Comparison of ENCODE assay signal across 15 cellular contexts in the genomic region with DNA sequence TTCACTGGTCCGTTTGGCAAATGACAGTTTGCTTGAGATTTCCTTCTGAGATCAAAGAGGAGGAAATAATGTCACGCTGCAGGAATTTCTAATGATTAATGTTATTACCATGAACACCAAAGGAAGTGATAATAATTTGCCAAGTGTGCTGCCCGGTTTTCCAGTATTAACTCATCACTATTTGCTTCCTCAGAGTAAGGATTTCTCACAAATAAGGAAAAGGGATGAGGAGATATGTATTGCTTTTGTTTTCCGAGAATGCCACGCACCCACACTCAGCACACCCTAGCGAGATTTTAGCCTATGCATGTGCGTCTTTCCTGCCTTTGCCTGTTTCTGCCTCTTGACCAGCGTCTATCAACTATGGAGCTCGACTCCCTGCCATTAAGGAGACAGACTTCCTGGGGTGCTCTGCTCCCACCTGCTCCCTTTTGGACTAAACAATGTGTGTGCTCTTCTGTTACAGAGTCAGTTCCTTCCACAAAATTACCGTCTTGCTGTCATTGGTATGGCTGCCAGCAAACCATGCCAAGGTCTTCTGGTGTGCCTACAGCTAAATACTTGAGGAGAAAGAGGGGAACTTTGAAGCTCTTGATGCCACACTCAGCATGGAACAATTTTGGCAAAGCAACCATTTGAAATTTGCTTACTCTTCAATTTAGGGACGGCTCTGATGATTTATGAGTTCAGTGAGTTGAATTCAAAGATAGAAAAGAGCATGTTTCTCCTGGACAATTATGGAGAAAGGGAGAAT.
DNase-seq lines count a peak whose midpoint lies in the region; ATAC-seq, FAIRE-seq and TF ChIP-seq lines count a peak whose summit lies in the region.
"Had no signal": no experiment of that assay in that cellular context is flagged by ENCODE, and none has a peak within 500 bp of the region (broad histone marks: within the 10 kb centered on the region; RNA-seq: fewer than 3 reads in every experiment).

No MANE protein-coding gene starts in this region.

- H3K9me2 ChIP-seq in GM23338 (ENCODE audit: insufficient read depth), result no peaks in the 10 kb centered on the region; the same call in 1 of the 2 replicates

- peaks cover 8% of the 10 kb centered on the region; the same call in 1 of the 2 replicates for H3K4me1 ChIP-seq in GM23338 (ENCODE audit: insufficient read depth)
- H3K4me1 ChIP-seq: colonic mucosa had no signal

- H3K4me2 ChIP-seq in GM23338, result no peak overlapping the region

- no peaks in the 10 kb centered on the region; the same call in 2 of the 3 replicates for H3K9me3 Mint-ChIP-seq in GM23338

- H3K4me3 Mint-ChIP-seq in GM23338, result no peak overlapping the region

- H3K27ac Mint-ChIP-seq in GM23338, result no peak overlapping the region

- ATAC-seq in GM23338, result no peak
- ATAC-seq in HG03378 (IDR thresholded peaks at IDR 0.05; ENCODE audit: unreplicated experiment), result no peak
- ATAC-seq: heart left ventricle had no signal

- no peaks in the 10 kb centered on the region for H3K27me3 ChIP-seq in GM23338 (ENCODE audit: insufficient read depth)
- H3K27me3 ChIP-seq: colonic mucosa, ovary had no signal

- H2AFZ ChIP-seq in GM23338, result peak overlapping the region; percentile 83; the same call in 1 of the 2 replicates

- H3F3A ChIP-seq in GM23338 (replicated peaks; ENCODE audit: low read depth), result no peaks in the 10 kb centered on the region

- DNase-seq in GM23338 (ENCODE audit: low spot score) (no peak), fibroblast of villous mesenchyme (ENCODE audit: low read depth) (peak; percentile 15), urothelium cell line (ENCODE audit: low spot score) (peak; percentile 12), amygdala (lab: John Stamatoyannopoulos, UW) (no peak), GM12891 (ENCODE audit: insufficient read length, low spot score) (no peak)
- DNase-seq: activated gamma-delta T cell; colonic mucosa; DMS79; heart left ventricle; NCI-H1092; NCI-H748 treated with DMSO at 0.1 percent for 48 hours; ovary; stimulated activated CD4-positive, alpha-beta T cell treated with anti-CD3 and anti-CD28 coated beads, Interleukin-4, amount 100 ng/mL, for 24 hours had no signal

- FAIRE-seq in urothelium cell line (lab: Jason Lieb, UNC), result no peak
- FAIRE-seq in GM12891 (lab: Jason Lieb, UNC), result no peak

- H3K36me3 Mint-ChIP-seq in GM23338 (ENCODE audit: low read depth), result no peaks in the 10 kb centered on the region

- no peak overlapping the region for H3K27ac ChIP-seq in GM23338 (ENCODE audit: low read depth)
- H3K27ac ChIP-seq: colonic mucosa, heart left ventricle, ovary had no signal

- peaks cover 11% of the 10 kb centered on the region; the same call in 2 of the 3 replicates for H3K4me1 Mint-ChIP-seq in GM23338

- H3K4me3 ChIP-seq in GM23338 (no peak overlapping the region), WI38 (ENCODE audit: low read depth, low read length) (peak overlapping the region; percentile 33), fibroblast of villous mesenchyme (ENCODE audit: low read depth, low read length) (no peak overlapping the region)
- H3K4me3 ChIP-seq: colonic mucosa, heart left ventricle, ovary had no signal

- no peaks in the 10 kb centered on the region for H4K20me1 ChIP-seq in GM23338 (replicated peaks; ENCODE audit: insufficient read depth)

- H3K36me3 ChIP-seq in GM23338 (ENCODE audit: insufficient read depth), result no peaks in the 10 kb centered on the region
- H3K36me3 ChIP-seq: colonic mucosa, heart left ventricle, ovary had no signal

- TF ChIP-seq POLR2A in GM12891 (IDR thresholded peaks at IDR 0.05; ENCODE audit: low read depth, low read length), result no peak

- TF ChIP-seq CTCF in GM23338 (conservative IDR thresholded peaks at IDR 0.05; ENCODE audit: low read depth in 2 of 2) (no peak), WI38 (IDR thresholded peaks at IDR 0.05; ENCODE audit: low read depth, low read length) (no peak), fibroblast of villous mesenchyme (IDR thresholded peaks at IDR 0.05; ENCODE audit: insufficient read depth, low read depth, low read length) (no peak)

- H3K27me3 Mint-ChIP-seq in GM23338 (ENCODE audit: insufficient read depth, low read depth, poor library complexity), result no peaks in the 10 kb centered on the region

- H3K79me2 ChIP-seq in GM23338 (replicated peaks; ENCODE audit: insufficient read depth), result no peaks in the 10 kb centered on the region

TF ChIP-seq in GM23338, 12 proteins besides CTCF, POLR2A, EP300 and RAD21 (continues in another document):
- TF ChIP-seq CREB1 (CRISPR knock-in tag; IDR thresholded peaks at IDR 0.05; ENCODE audit: low read depth) (no peak), POLR2AphosphoS5 (IDR thresholded peaks at IDR 0.05; ENCODE audit: low read depth) (no peak), ZNF331 (CRISPR knock-in tag; IDR thresholded peaks at IDR 0.05; ENCODE audit: low read depth) (no peak), ZNF114 (CRISPR knock-in tag; IDR thresholded peaks at IDR 0.05) (no peak)
- TF ChIP-seq, protein P1, sequence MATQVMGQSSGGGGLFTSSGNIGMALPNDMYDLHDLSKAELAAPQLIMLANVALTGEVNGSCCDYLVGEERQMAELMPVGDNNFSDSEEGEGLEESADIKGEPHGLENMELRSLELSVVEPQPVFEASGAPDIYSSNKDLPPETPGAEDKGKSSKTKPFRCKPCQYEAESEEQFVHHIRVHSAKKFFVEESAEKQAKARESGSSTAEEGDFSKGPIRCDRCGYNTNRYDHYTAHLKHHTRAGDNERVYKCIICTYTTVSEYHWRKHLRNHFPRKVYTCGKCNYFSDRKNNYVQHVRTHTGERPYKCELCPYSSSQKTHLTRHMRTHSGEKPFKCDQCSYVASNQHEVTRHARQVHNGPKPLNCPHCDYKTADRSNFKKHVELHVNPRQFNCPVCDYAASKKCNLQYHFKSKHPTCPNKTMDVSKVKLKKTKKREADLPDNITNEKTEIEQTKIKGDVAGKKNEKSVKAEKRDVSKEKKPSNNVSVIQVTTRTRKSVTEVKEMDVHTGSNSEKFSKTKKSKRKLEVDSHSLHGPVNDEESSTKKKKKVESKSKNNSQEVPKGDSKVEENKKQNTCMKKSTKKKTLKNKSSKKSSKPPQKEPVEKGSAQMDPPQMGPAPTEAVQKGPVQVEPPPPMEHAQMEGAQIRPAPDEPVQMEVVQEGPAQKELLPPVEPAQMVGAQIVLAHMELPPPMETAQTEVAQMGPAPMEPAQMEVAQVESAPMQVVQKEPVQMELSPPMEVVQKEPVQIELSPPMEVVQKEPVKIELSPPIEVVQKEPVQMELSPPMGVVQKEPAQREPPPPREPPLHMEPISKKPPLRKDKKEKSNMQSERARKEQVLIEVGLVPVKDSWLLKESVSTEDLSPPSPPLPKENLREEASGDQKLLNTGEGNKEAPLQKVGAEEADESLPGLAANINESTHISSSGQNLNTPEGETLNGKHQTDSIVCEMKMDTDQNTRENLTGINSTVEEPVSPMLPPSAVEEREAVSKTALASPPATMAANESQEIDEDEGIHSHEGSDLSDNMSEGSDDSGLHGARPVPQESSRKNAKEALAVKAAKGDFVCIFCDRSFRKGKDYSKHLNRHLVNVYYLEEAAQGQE (IDR thresholded peaks at IDR 0.05; ENCODE audit: unreplicated experiment), result no peak

TF ChIP-seq in GM12891, 5 proteins besides CTCF, POLR2A, EP300 and RAD21:
- TF ChIP-seq POU2F2 (IDR thresholded peaks at IDR 0.05; ENCODE audit: low read depth, low read length) (no peak), PAX5 (IDR thresholded peaks at IDR 0.05; ENCODE audit: insufficient read depth, low read length, severe bottlenecking) (no peak), SPI1 (IDR thresholded peaks at IDR 0.05; ENCODE audit: low read depth, low read length) (no peak), TAF1 (IDR thresholded peaks at IDR 0.05; ENCODE audit: low read depth, low read length) (no peak), POLR2AphosphoS5 (IDR thresholded peaks at IDR 0.05; ENCODE audit: low read depth, low read length) (no peak)

Comparison
In these comparisons a context has a peak if more than half of its experiments do, and no peak if none do; other contexts are left out.
1. DNase-seq: peak in fibroblast of villous mesenchyme (single experiment) and urothelium cell line (single experiment); none in GM23338 (single experiment), amygdala (0 of 56) and GM12891 (single experiment).